1 cellular context compared by ENCODE assay signal in genomic region chr22:36010090-36010489, GRCh38.
TF ChIP-seq lines count a peak whose summit lies in the region.

No MANE protein-coding gene starts in this region.

TF ChIP-seq in HepG2, 621 proteins besides CTCF, POLR2A, EP300 and RAD21 (continued from another document):
- TF ChIP-seq HMGXB4 (CRISPR knock-in tag; IDR thresholded peaks at IDR 0.05; ENCODE audit: borderline replicate concordance in 1 of 2, low read depth in 1 of 2) (no peak), SALL1 (CRISPR knock-in tag; IDR thresholded peaks at IDR 0.05) (no peak), NR2F1 (CRISPR knock-in tag; IDR thresholded peaks at IDR 0.05) (no peak), SATB2 (CRISPR knock-in tag; IDR thresholded peaks at IDR 0.05) (no peak), ZNF274 (CRISPR knock-in tag; IDR thresholded peaks at IDR 0.05) (no peak), ZNF160 (CRISPR knock-in tag; IDR thresholded peaks at IDR 0.05) (no peak), ZNF512B (CRISPR knock-in tag; IDR thresholded peaks at IDR 0.05; ENCODE audit: borderline replicate concordance) (no peak), ZNF563 (CRISPR knock-in tag; IDR thresholded peaks at IDR 0.05) (no peak), KDM6A (CRISPR knock-in tag; IDR thresholded peaks at IDR 0.05; ENCODE audit: low read depth) (no peak), PRPF4 (IDR thresholded peaks at IDR 0.05; ENCODE audit: low read depth, low read length, poor library complexity, severe bottlenecking) (no peak), ZFP36 (IDR thresholded peaks at IDR 0.05; ENCODE audit: borderline replicate concordance, low read depth, low read length, partially characterized antibody) (no peak)
